Comparison of ENCODE assay signal across 8 cellular contexts in the genomic region with DNA sequence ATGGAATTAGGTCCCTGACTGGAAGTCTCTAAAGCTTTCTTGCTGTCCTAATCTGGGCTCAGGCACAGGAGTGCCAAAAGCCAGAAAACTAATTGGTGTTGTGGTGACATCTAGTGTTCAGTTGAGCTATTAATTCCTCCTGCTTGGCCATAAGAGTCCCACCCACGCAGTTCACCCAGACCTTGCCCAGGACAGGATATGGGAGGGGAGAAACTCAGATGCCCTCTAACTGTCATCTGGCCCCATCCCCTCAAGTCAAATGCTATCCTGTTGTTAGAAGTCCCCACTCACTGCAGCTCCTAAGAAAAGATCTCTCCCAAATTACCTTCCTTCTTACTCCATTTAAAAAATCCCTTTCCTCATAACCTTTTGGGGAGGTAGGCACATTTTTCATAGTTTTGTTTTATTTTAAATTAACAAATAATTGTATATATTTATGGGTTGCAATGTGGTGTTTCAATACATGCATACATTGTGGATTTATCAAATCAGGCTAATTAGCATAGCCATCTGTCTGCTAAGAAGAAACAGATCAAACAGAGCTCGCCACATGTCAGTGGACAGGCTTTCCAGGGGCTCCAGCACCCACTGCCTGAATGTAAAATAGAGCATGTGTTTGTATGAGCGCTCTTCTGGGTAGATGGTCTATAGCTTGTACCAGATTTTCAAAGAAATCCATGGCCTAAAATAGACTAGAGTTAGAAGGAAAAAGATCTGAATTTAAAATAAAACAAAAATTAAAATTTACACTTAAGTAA.
DNase-seq lines count a peak whose midpoint lies in the region; ATAC-seq, FAIRE-seq and TF ChIP-seq lines count a peak whose summit lies in the region.

No MANE protein-coding gene starts in this region.

- no peak for FAIRE-seq in urothelium cell line (lab: Jason Lieb, UNC)

- TF ChIP-seq EP300 in neural cell (conservative IDR thresholded peaks at IDR 0.05; ENCODE audit: poor library complexity, severe bottlenecking) = no peak

- H3K27me3 ChIP-seq in neural cell (ENCODE audit: insufficient read depth, low read depth, low read length) = no peaks in the 10 kb centered on the region

- no peak overlapping the region for H3K27ac ChIP-seq in neural cell (ENCODE audit: low read length)

- no peaks in the 10 kb centered on the region for H4K20me1 ChIP-seq in neural cell (ENCODE audit: insufficient read depth)

- no peaks in the 10 kb centered on the region for H3F3A ChIP-seq in neural cell (ENCODE audit: insufficient read depth, low read length, poor library complexity, severe bottlenecking)

- H3K79me2 ChIP-seq in neural cell (replicated peaks; ENCODE audit: insufficient read depth, low read length) = no peaks in the 10 kb centered on the region

- H2AFZ ChIP-seq in neural cell (ENCODE audit: low read depth, low read length) = no peak overlapping the region

- H3K9ac ChIP-seq in neural cell (ENCODE audit: low read length) = no peak overlapping the region

- TF ChIP-seq RAD21 in neural cell (conservative IDR thresholded peaks at IDR 0.05) = peak; percentile 88

- H3K4me2 ChIP-seq in neural cell (ENCODE audit: low read length) = no peak overlapping the region

- peak; percentile 85 for TF ChIP-seq CTCF in neural cell (IDR thresholded peaks at IDR 0.05; ENCODE audit: poor library complexity, severe bottlenecking)

- H3K9me3 ChIP-seq in neural cell (ENCODE audit: low read length) = no peaks in the 10 kb centered on the region

- no peaks in the 10 kb centered on the region for H3K36me3 ChIP-seq in neural cell (ENCODE audit: insufficient read depth, low read length)

- DNase-seq in Daoy (ENCODE audit: low read depth) (peak; percentile 81), NCI-H69 (lab: John Stamatoyannopoulos, UW) (peak; percentile 93), fibroblast of gingiva (ENCODE audit: low read depth) (peak; percentile 78), urothelium cell line (ENCODE audit: low spot score) (peak; percentile 92)
- DNase-seq in activated CD4-positive, alpha-beta T cell treated with anti-CD3 and anti-CD28 coated beads, Interleukin-2, amount 50 U/mL, for 48 hours = peak; percentile 44 to 62

- no peak overlapping the region for H3K4me3 ChIP-seq in neural cell (ENCODE audit: low read length)

- no peaks in the 10 kb centered on the region for H3K9me2 ChIP-seq in neural cell (ENCODE audit: insufficient read depth, low read length)

- ATAC-seq in GM21381 (IDR thresholded peaks at IDR 0.05; ENCODE audit: unreplicated experiment) (peak; percentile 84), HG03571 (IDR thresholded peaks at IDR 0.05; ENCODE audit: unreplicated experiment) (peak; percentile 81)

TF ChIP-seq in neural cell, 6 proteins besides CTCF, POLR2A, EP300 and RAD21:
- TF ChIP-seq SMC3 (conservative IDR thresholded peaks at IDR 0.05; ENCODE audit: poor library complexity) (peak; percentile 87), MXI1 (conservative IDR thresholded peaks at IDR 0.05; ENCODE audit: poor library complexity, severe bottlenecking) (no peak), TAF1 (IDR thresholded peaks at IDR 0.05; ENCODE audit: low read depth) (no peak)
